ENCODE assay signal across 14 cellular contexts in the genomic region with DNA sequence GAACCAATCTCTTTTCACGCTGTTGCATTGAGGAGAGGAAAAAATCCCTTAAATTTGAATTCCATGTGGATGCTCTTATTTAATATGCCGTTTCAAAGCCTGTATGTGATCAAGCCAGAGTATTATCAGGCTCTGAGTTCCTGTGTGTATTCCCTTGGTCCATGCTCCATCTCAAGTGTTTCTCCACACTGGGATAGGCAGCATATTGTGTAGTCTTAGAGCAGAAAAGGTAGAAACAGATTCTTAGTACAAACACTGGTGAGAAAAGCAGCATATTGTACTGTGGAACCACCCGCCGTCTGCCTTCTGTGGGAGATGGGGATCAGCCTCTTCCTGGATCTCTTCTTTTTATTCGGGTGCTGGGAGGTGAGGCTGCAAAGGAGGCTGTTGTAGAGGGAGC.
A peak's percentile ranks its signal among the peaks of the same experiment; 100 is the strongest.
DNase-seq lines count a peak whose midpoint lies in the region; ATAC-seq and TF ChIP-seq lines count a peak whose summit lies in the region.
"Had no signal": no experiment of that assay in that cellular context is flagged by ENCODE, and none has a peak within 500 bp of the region (broad histone marks: within the 10 kb centered on the region; RNA-seq: fewer than 3 reads in every experiment).

No MANE protein-coding gene starts in this region.

- DNase-seq in left ventricle myocardium superior: no peak
- DNase-seq in Right ventricle myocardium superior: no peak
- peak; percentile 33 for DNase-seq in cerebellum (ENCODE audit: low spot score)
- no peak for DNase-seq in mesenchymal stem cell
- DNase-seq in transverse colon: no peak
- no peak for DNase-seq in activated effector memory CD4-positive, alpha-beta T cell treated with anti-CD3 and anti-CD28 coated beads, Interleukin-2, amount 50 U/mL, for 16 hours
- no peak for DNase-seq in mucosa of descending colon
- DNase-seq: BE2C; CD4-positive, alpha-beta memory T cell; DMS79; HCEC 1CT; HFFc6 had no signal

- no peak overlapping the region for H3K14ac ChIP-seq in mesenchymal stem cell (ENCODE audit: low read length in 2 of 2)

- H3K23ac ChIP-seq in mesenchymal stem cell (ENCODE audit: low read length in 2 of 2): no peak overlapping the region

- H3K4me1 ChIP-seq in mesenchymal stem cell (ENCODE audit: control insufficient read depth, insufficient read depth, low read depth, low read length) (peaks cover 2% of the 10 kb centered on the region), transverse colon (peaks cover 0 to 18% (median 0%) of the 10 kb centered on the region in 4 donors), mucosa of descending colon (ENCODE audit: low read depth) (no peaks in the 10 kb centered on the region)
- H3K4me1 ChIP-seq: A549, BE2C had no signal

- intact Hi-C loops in left ventricle myocardium superior (cut with micrococcal nuclease) (no loop called here), Right ventricle myocardium superior (cut with DNase I) (no loop called here), transverse colon (cut with DNase I; ENCODE audit: low total_unique reads) (no loop called here), mucosa of descending colon (cut with DNase I, micrococcal nuclease) (no loop called here)

- H4K91ac ChIP-seq in mesenchymal stem cell (ENCODE audit: low read length): no peak overlapping the region

- H3K9me3 ChIP-seq in mesenchymal stem cell (ENCODE audit: control insufficient read depth, low read length) (peaks cover 11% of the 10 kb centered on the region), transverse colon (no peaks in the 10 kb centered on the region), mucosa of descending colon (no peaks in the 10 kb centered on the region)
- H3K9me3 ChIP-seq: BE2C had no signal

- no peak overlapping the region for H2AK5ac ChIP-seq in mesenchymal stem cell (ENCODE audit: low read length, severe bottlenecking)

- no peak for TF ChIP-seq EP300 in transverse colon (IDR thresholded peaks at IDR 0.05; ENCODE audit: low read depth)

- peak overlapping the region; percentile 30 for H4K8ac ChIP-seq in mesenchymal stem cell (ENCODE audit: low read length)

- no peaks in the 10 kb centered on the region for H3K79me1 ChIP-seq in mesenchymal stem cell (replicated peaks; ENCODE audit: low read length, poor library complexity, severe bottlenecking)

- H3K4me2 ChIP-seq in mesenchymal stem cell (ENCODE audit: low read length, poor library complexity, severe bottlenecking): no peak overlapping the region
- H3K4me2 ChIP-seq: A549 had no signal

- no peak overlapping the region for H2BK120ac ChIP-seq in mesenchymal stem cell (ENCODE audit: low read depth, low read length)

- ATAC-seq in left ventricle myocardium superior: peak; percentile 52
- no peak for ATAC-seq in Right ventricle myocardium superior (ENCODE audit: poor library complexity)
- no peak for ATAC-seq in mucosa of descending colon
- ATAC-seq: A549 had no signal

- no peak for TF ChIP-seq POLR2A in transverse colon (IDR thresholded peaks at IDR 0.05)

- WGBS in mesenchymal stem cell: 89% methylated on average over 5 of the region's 5 CpGs
- WGBS in transverse colon (ENCODE audit: low coverage in 1 of 2), 2 donors: 54 to 69% methylated on average over 2 to 5 of the region's 5 CpGs

- in situ Hi-C loops in transverse colon (cut with MboI; ENCODE audit: low pct_ligation_motif_present in 1 of 4, low pct_unique_long_range_greater_than_20kb in 1 of 4, low sequenced_read_pairs in 3 of 4): no loop called here

- H3K27me3 ChIP-seq in mesenchymal stem cell (ENCODE audit: control insufficient read depth in 1 of 2, insufficient read depth in 1 of 2, low read length in 2 of 2): no peaks in the 10 kb centered on the region
- H3K27me3 ChIP-seq in transverse colon: no peaks in the 10 kb centered on the region
- H3K27me3 ChIP-seq: BE2C had no signal

- H3K36me3 ChIP-seq in mesenchymal stem cell (ENCODE audit: control insufficient read depth in 1 of 2, insufficient read depth in 2 of 2, low read depth in 1 of 2, low read length in 2 of 2) (no peaks in the 10 kb centered on the region), transverse colon (no peaks in the 10 kb centered on the region), mucosa of descending colon (ENCODE audit: low read depth) (no peaks in the 10 kb centered on the region)
- H3K36me3 ChIP-seq: BE2C had no signal

- no peak overlapping the region for H3K4ac ChIP-seq in mesenchymal stem cell (ENCODE audit: low read depth in 1 of 2, low read length in 2 of 2)

- H3K27ac ChIP-seq in mesenchymal stem cell (ENCODE audit: low read length, poor library complexity, severe bottlenecking) (no peak overlapping the region), transverse colon (peak overlapping the region in 3 of 4 donors; percentile 27 to 51 (median 28))
- H3K27ac ChIP-seq: A549, C4-2B had no signal

- no peak overlapping the region for H2AFZ ChIP-seq in mesenchymal stem cell (ENCODE audit: low read depth, low read length)

- H3K9ac ChIP-seq in mesenchymal stem cell (ENCODE audit: low read length): no peak overlapping the region

- H2BK5ac ChIP-seq in mesenchymal stem cell (ENCODE audit: low read depth, low read length, poor library complexity, severe bottlenecking): no peak overlapping the region

- H3K4me3 ChIP-seq in mesenchymal stem cell (ENCODE audit: insufficient read depth in 1 of 2, low read depth in 1 of 2, low read length in 2 of 2) (no peak overlapping the region), transverse colon (no peak overlapping the region), mucosa of descending colon (no peak overlapping the region)
- H3K4me3 ChIP-seq: A549 had no signal

- no peak for TF ChIP-seq CTCF in transverse colon (IDR thresholded peaks at IDR 0.05)
- TF ChIP-seq CTCF in mucosa of descending colon (IDR thresholded peaks at IDR 0.05): no peak

- H3K18ac ChIP-seq in mesenchymal stem cell (ENCODE audit: low read depth in 1 of 2, low read length in 2 of 2): peak overlapping the region in 1 of 2 experiments; percentile 23

- no peak overlapping the region for H2BK12ac ChIP-seq in mesenchymal stem cell (ENCODE audit: low read length in 2 of 2)

- no peak overlapping the region for H2BK15ac ChIP-seq in mesenchymal stem cell (ENCODE audit: low read depth, poor library complexity, severe bottlenecking)
